Comparison of ENCODE assay signal across 9 cellular contexts in genomic region chr9:114154597-114155102, GRCh38. TPM values are rescaled to one million over a fixed set of nuclear protein-coding genes. Genes with fewer than 3 reads are reported as not detected.
DNase-seq lines count a peak whose midpoint lies in the region; ATAC-seq lines count a peak whose summit lies in the region.
"Had no signal": no experiment of that assay in that cellular context is flagged by ENCODE, and none has a peak within 500 bp of the region (broad histone marks: within the 10 kb centered on the region; RNA-seq: fewer than 3 reads in every experiment).

No MANE protein-coding gene starts in this region.

- peak overlapping the region; percentile 93 for H3K4me2 ChIP-seq in skeletal muscle satellite cell (ENCODE audit: low read length)

- POLR2A ChIA-PET in activated CD4-positive, alpha-beta memory T cell treated with anti-CD3 and anti-CD28 coated beads for 36 hours (lab: Charles Lee): no interaction called here

- peaks cover 30% of the 10 kb centered on the region for H3K4me1 ChIP-seq in skeletal muscle satellite cell (ENCODE audit: control insufficient read depth, insufficient read depth, low read length)

- no peaks in the 10 kb centered on the region for H3K36me3 Mint-ChIP-seq in activated CD4-positive, alpha-beta memory T cell treated with anti-CD3 and anti-CD28 coated beads for 36 hours

- no peak for ATAC-seq in HG03039 (IDR thresholded peaks at IDR 0.05; ENCODE audit: unreplicated experiment)
- ATAC-seq in GM18502 (IDR thresholded peaks at IDR 0.05; ENCODE audit: poor library complexity, unreplicated experiment): no peak

- H3K9ac ChIP-seq in skeletal muscle satellite cell (ENCODE audit: low read depth, low read length): no peak overlapping the region

- H3K27me3 ChIP-seq in skeletal muscle satellite cell (ENCODE audit: control insufficient read depth, insufficient read depth, low read length): peaks cover 32% of the 10 kb centered on the region

- H3K4me3 ChIP-seq in iPS-11a (ENCODE audit: low read depth, low read length): peak overlapping the region; percentile 37
- H3K4me3 ChIP-seq in skeletal muscle satellite cell (ENCODE audit: low read length): peak overlapping the region; percentile 59

- peak overlapping the region; percentile 33 for H3K4me3 Mint-ChIP-seq in activated CD4-positive, alpha-beta memory T cell treated with anti-CD3 and anti-CD28 coated beads for 36 hours

- H3K36me3 ChIP-seq in skeletal muscle satellite cell (ENCODE audit: insufficient read depth, low read length): no peaks in the 10 kb centered on the region

- intact Hi-C loops in activated CD4-positive, alpha-beta memory T cell treated with anti-CD3 and anti-CD28 coated beads for 36 hours (cut with micrococcal nuclease): loop anchor here (1.0 to 5.0 kb wide), 3 partner anchors 47 to 151 kb away; no protein-coding TSS in a partner anchor

- H3K4me1 Mint-ChIP-seq in activated CD4-positive, alpha-beta memory T cell treated with anti-CD3 and anti-CD28 coated beads for 36 hours (ENCODE audit: low read depth): peaks cover 18% of the 10 kb centered on the region

- CTCF ChIA-PET in activated CD4-positive, alpha-beta memory T cell treated with anti-CD3 and anti-CD28 coated beads for 36 hours (lab: Charles Lee): interaction anchor here (0.7 to 4.1 kb wide), 14 partner anchors 10 to 144 kb away, joined by 3 to 49 read pairs (median 6); partner anchors contain the start of gene AMBP

- H3K27me3 Mint-ChIP-seq in activated CD4-positive, alpha-beta memory T cell treated with anti-CD3 and anti-CD28 coated beads for 36 hours: peaks cover 36% of the 10 kb centered on the region

- H3K9me3 ChIP-seq in skeletal muscle satellite cell (replicated peaks; ENCODE audit: low read length): no peaks in the 10 kb centered on the region

- no peak overlapping the region for H3K27ac Mint-ChIP-seq in activated CD4-positive, alpha-beta memory T cell treated with anti-CD3 and anti-CD28 coated beads for 36 hours

- DNase-seq in NCI-H82 (lab: John Stamatoyannopoulos, UW) (peak; percentile 62), NCI-H82 treated with DMSO at 0.1 percent for 48 hours (lab: John Stamatoyannopoulos, UW; ENCODE audit: unreplicated experiment) (no peak), HUDEP-2 (lab: John Stamatoyannopoulos, UW; ENCODE audit: unreplicated experiment in 76 of 76) (no peak)
- DNase-seq in activated CD4-positive, alpha-beta memory T cell treated with anti-CD3 and anti-CD28 coated beads for 36 hours: no peak

- no peaks in the 10 kb centered on the region for H3K9me3 Mint-ChIP-seq in activated CD4-positive, alpha-beta memory T cell treated with anti-CD3 and anti-CD28 coated beads for 36 hours

RNA-seq across cellular contexts. Expression of gene COL27A1, which starts 0.7 kb away (rescaled TPM):
- total RNA-seq in activated CD4-positive, alpha-beta memory T cell treated with anti-CD3 and anti-CD28 coated beads for 36 hours: 1 to 10 TPM; 4.0 to 4.1 TPM
- total RNA-seq in skeletal muscle satellite cell (2012; rRNA removed): 5.9 and 7.9 TPM in 2 replicates

RNA-seq across cellular contexts. Expression of gene KIF12, which starts 55.6 kb away (rescaled TPM):
- total RNA-seq in activated CD4-positive, alpha-beta memory T cell treated with anti-CD3 and anti-CD28 coated beads for 36 hours: not detected
- total RNA-seq in skeletal muscle satellite cell (2012; rRNA removed): not detected in 2 replicates
- total RNA-seq: LHCN-M2 had no signal
